In genomic region chr9:95206143-95206542, GRCh38 we compare ENCODE assay signal across 20 cellular contexts.
A peak's percentile ranks its signal among the peaks of the same experiment; 100 is the strongest.
DNase-seq lines count a peak whose midpoint lies in the region; ATAC-seq and TF ChIP-seq lines count a peak whose summit lies in the region.
"Had no signal": no experiment of that assay in that cellular context is flagged by ENCODE, and none has a peak within 500 bp of the region (broad histone marks: within the 10 kb centered on the region; RNA-seq: fewer than 3 reads in every experiment).

No MANE protein-coding gene starts in this region.

- H3K27ac Mint-ChIP-seq in Caco-2 (ENCODE audit: unreplicated experiment), result peak overlapping the region; percentile 53
- no peak overlapping the region for H3K27ac Mint-ChIP-seq in activated CD8-positive, alpha-beta memory T cell treated with anti-CD3 and anti-CD28 coated beads, Interleukin-2, amount 10 ng/mL, durations not matched to agents 7 days and 5 days
- no peak overlapping the region for H3K27ac Mint-ChIP-seq in Calu3 (ENCODE audit: unreplicated experiment)
- H3K27ac Mint-ChIP-seq: CD14-positive monocyte, progenitor cell of endocrine pancreas had no signal

- H3K4me1 Mint-ChIP-seq in Caco-2 (ENCODE audit: low read depth, unreplicated experiment), result peaks cover 31% of the 10 kb centered on the region
- no peaks in the 10 kb centered on the region for H3K4me1 Mint-ChIP-seq in activated CD8-positive, alpha-beta memory T cell treated with anti-CD3 and anti-CD28 coated beads, Interleukin-2, amount 10 ng/mL, durations not matched to agents 7 days and 5 days
- no peaks in the 10 kb centered on the region for H3K4me1 Mint-ChIP-seq in Calu3 (ENCODE audit: low read depth, unreplicated experiment)
- H3K4me1 Mint-ChIP-seq: CD14-positive monocyte had no signal

- no peak for ATAC-seq in GM18873 (IDR thresholded peaks at IDR 0.05; ENCODE audit: low FRiP score, unreplicated experiment)
- no peak for ATAC-seq in activated CD8-positive, alpha-beta memory T cell treated with anti-CD3 and anti-CD28 coated beads, Interleukin-2, amount 10 ng/mL, durations not matched to agents 7 days and 5 days
- ATAC-seq: HCT116, left ventricle myocardium superior had no signal

- no peak for DNase-seq in Caco-2
- DNase-seq in SJCRH30, result peak; percentile 58 to 63
- peak; percentile 39 to 45 for DNase-seq in fibroblast of lung (ENCODE audit: low read depth in 2 of 2)
- DNase-seq in smooth muscle cell (lab: John Stamatoyannopoulos, UW; ENCODE audit: unreplicated experiment), result no peak
- DNase-seq in activated CD8-positive, alpha-beta memory T cell treated with anti-CD3 and anti-CD28 coated beads, Interleukin-2, amount 10 ng/mL, durations not matched to agents 7 days and 5 days, result no peak
- no peak for DNase-seq in Calu3
- DNase-seq in HEK293T (ENCODE audit: extremely low spot score), result no peak
- DNase-seq: activated effector memory CD4-positive, alpha-beta T cell treated with anti-CD3 and anti-CD28 coated beads, Interleukin-2, amount 50 U/mL, for 16 hours; left ventricle myocardium superior; NCI-H2081; NCI-H524 treated with DMSO at 0.1 percent for 48 hours; OCI-M1; stomach had no signal

- H3K27ac ChIP-seq in SJCRH30 (peak overlapping the region; percentile 47; the same call in 1 of the 2 replicates), fibroblast of lung (ENCODE audit: insufficient read depth, low read length) (no peak overlapping the region), smooth muscle cell (ENCODE audit: low read depth) (peak overlapping the region; percentile 36)
- H3K27ac ChIP-seq: ascending aorta, esophagus muscularis mucosa, stomach, VCaP had no signal

- CTCF ChIA-PET in Caco-2 (lab: Charles Lee), result no interaction called here
- CTCF ChIA-PET in activated CD8-positive, alpha-beta memory T cell treated with anti-CD3 and anti-CD28 coated beads, Interleukin-2, amount 10 ng/mL, durations not matched to agents 7 days and 5 days (lab: Charles Lee), result no interaction called here
- CTCF ChIA-PET in Calu3 (lab: Charles Lee), result no interaction called here
- CTCF ChIA-PET in HEK293T (lab: Yijun Ruan, JAX), result no interaction called here

- H4K20me1 ChIP-seq in fibroblast of lung (ENCODE audit: control insufficient read depth, extremely low read depth, insufficient read depth, low read length), result no peaks in the 10 kb centered on the region
- H4K20me1 ChIP-seq in smooth muscle cell (ENCODE audit: low read depth), result no peaks in the 10 kb centered on the region

- no peaks in the 10 kb centered on the region for H3K27me3 ChIP-seq in Caco-2 (replicated peaks; ENCODE audit: control insufficient read depth, insufficient read depth, low read length)
- no peaks in the 10 kb centered on the region for H3K27me3 ChIP-seq in SJCRH30
- no peaks in the 10 kb centered on the region for H3K27me3 ChIP-seq in fibroblast of lung (ENCODE audit: control insufficient read depth, insufficient read depth, low read length)
- no peaks in the 10 kb centered on the region for H3K27me3 ChIP-seq in smooth muscle cell (ENCODE audit: low read depth)
- H3K27me3 ChIP-seq: ascending aorta, esophagus muscularis mucosa, stomach had no signal

- H3K36me3 ChIP-seq in Caco-2 (ENCODE audit: control insufficient read depth, insufficient read depth, low read length), result no peaks in the 10 kb centered on the region
- H3K36me3 ChIP-seq in SJCRH30, result no peaks in the 10 kb centered on the region
- no peaks in the 10 kb centered on the region for H3K36me3 ChIP-seq in fibroblast of lung (ENCODE audit: control insufficient read depth, insufficient read depth, low read length)
- no peaks in the 10 kb centered on the region for H3K36me3 ChIP-seq in smooth muscle cell (ENCODE audit: low read depth)
- H3K36me3 ChIP-seq: ascending aorta, esophagus muscularis mucosa, stomach had no signal

- 21% methylated on average over 8 of the region's 8 CpGs for WGBS in smooth muscle cell (ENCODE audit: low lambda C conversion rate)

- intact Hi-C loops in Caco-2 (cut with micrococcal nuclease; ENCODE audit: unreplicated experiment) (loop anchor here (2.0 kb wide), 1 partner anchor 19 kb away; no protein-coding TSS in a partner anchor), Calu3 (cut with micrococcal nuclease; ENCODE audit: unreplicated experiment) (no loop called here)

- no peaks in the 10 kb centered on the region for H3K79me2 ChIP-seq in fibroblast of lung (ENCODE audit: control insufficient read depth, insufficient read depth, low read length)
- H3K79me2 ChIP-seq in smooth muscle cell (ENCODE audit: low read depth), result no peaks in the 10 kb centered on the region

- no peaks in the 10 kb centered on the region for H3K9me3 ChIP-seq in Caco-2
- H3K9me3 ChIP-seq in SJCRH30 (replicated peaks), result no peaks in the 10 kb centered on the region
- no peaks in the 10 kb centered on the region for H3K9me3 ChIP-seq in fibroblast of lung (ENCODE audit: control insufficient read depth, insufficient read depth, low read depth, low read length)
- no peaks in the 10 kb centered on the region for H3K9me3 ChIP-seq in smooth muscle cell (replicated peaks; ENCODE audit: low read depth)
- H3K9me3 ChIP-seq: ascending aorta, esophagus muscularis mucosa, stomach had no signal

- H3K4me3 ChIP-seq in Caco-2 (ENCODE audit: low read depth, low read length) (no peak overlapping the region), SJCRH30 (peak overlapping the region; percentile 22), fibroblast of lung (replicated peaks in 1 of 4; ENCODE audit: control extremely low read depth in 1 of 4, insufficient read depth in 1 of 4, low read depth in 3 of 4, low read length in 4 of 4) (peak overlapping the region in 3 of 4 experiments; percentile 2 to 33 (median 22)), smooth muscle cell (peak overlapping the region; percentile 31)
- H3K4me3 ChIP-seq: ascending aorta, esophagus muscularis mucosa had no signal

- H3K9ac ChIP-seq in fibroblast of lung (ENCODE audit: insufficient read depth, low read length) (no peak overlapping the region), smooth muscle cell (ENCODE audit: low read depth) (no peak overlapping the region)

- H3F3A ChIP-seq in smooth muscle cell (ENCODE audit: low read depth), result no peaks in the 10 kb centered on the region

- H2AFZ ChIP-seq in fibroblast of lung (ENCODE audit: low read length), result peak overlapping the region; percentile 7
- no peak overlapping the region for H2AFZ ChIP-seq in smooth muscle cell (ENCODE audit: low read depth)

- no peak for TF ChIP-seq CTCF in Caco-2 (IDR thresholded peaks at IDR 0.05; ENCODE audit: insufficient read depth in 1 of 2, low read depth in 1 of 2, low read length in 1 of 2, severe bottlenecking in 1 of 2, unreplicated experiment in 1 of 2)
- TF ChIP-seq CTCF in fibroblast of lung (conservative IDR thresholded peaks at IDR 0.05 in 1 of 2, IDR thresholded peaks at IDR 0.05 in 1 of 2; ENCODE audit: low read depth in 1 of 2, low read length in 2 of 2), result no peak
- TF ChIP-seq CTCF in smooth muscle cell (IDR thresholded peaks at IDR 0.05; ENCODE audit: borderline replicate concordance, insufficient read depth, poor library complexity, severe bottlenecking), result no peak
- no peak for TF ChIP-seq CTCF in Calu3 (IDR thresholded peaks at IDR 0.05; ENCODE audit: unreplicated experiment)

- H3K36me3 Mint-ChIP-seq in Caco-2 (ENCODE audit: insufficient read depth, unreplicated experiment) (no peaks in the 10 kb centered on the region), Calu3 (ENCODE audit: insufficient read depth, unreplicated experiment) (no peaks in the 10 kb centered on the region)
- H3K36me3 Mint-ChIP-seq in activated CD8-positive, alpha-beta memory T cell treated with anti-CD3 and anti-CD28 coated beads, Interleukin-2, amount 10 ng/mL, durations not matched to agents 7 days and 5 days, result no peaks in the 10 kb centered on the region
- H3K36me3 Mint-ChIP-seq: CD14-positive monocyte had no signal

- H3K4me2 ChIP-seq in fibroblast of lung (ENCODE audit: extremely low read depth, insufficient read depth, low read length) (peak overlapping the region; percentile 39), smooth muscle cell (peak overlapping the region; percentile 80)

- peak overlapping the region; percentile 66 for H3K4me3 Mint-ChIP-seq in Caco-2 (ENCODE audit: unreplicated experiment)
- H3K4me3 Mint-ChIP-seq in activated CD8-positive, alpha-beta memory T cell treated with anti-CD3 and anti-CD28 coated beads, Interleukin-2, amount 10 ng/mL, durations not matched to agents 7 days and 5 days, result no peak overlapping the region
- no peak overlapping the region for H3K4me3 Mint-ChIP-seq in Calu3 (ENCODE audit: low read depth, unreplicated experiment)
- H3K4me3 Mint-ChIP-seq: CD14-positive monocyte had no signal

- POLR2A ChIA-PET in Caco-2 (lab: Charles Lee), result no interaction called here
- POLR2A ChIA-PET in HEK293T (lab: Yijun Ruan, JAX), result no interaction called here

- BruUV-seq in Caco-2 (replicated peaks; lab: Mats Ljungman, UMichigan) (no TSS peak), Calu3 (replicated peaks; lab: Mats Ljungman, UMichigan) (no TSS peak)

- no peaks in the 10 kb centered on the region for H3K9me3 Mint-ChIP-seq in Caco-2 (ENCODE audit: unreplicated experiment)
- no peaks in the 10 kb centered on the region for H3K9me3 Mint-ChIP-seq in activated CD8-positive, alpha-beta memory T cell treated with anti-CD3 and anti-CD28 coated beads, Interleukin-2, amount 10 ng/mL, durations not matched to agents 7 days and 5 days (ENCODE audit: low read depth)
- no peaks in the 10 kb centered on the region for H3K9me3 Mint-ChIP-seq in Calu3 (ENCODE audit: low read depth, unreplicated experiment)

- H3K4me1 ChIP-seq in Caco-2, result peaks cover 38% of the 10 kb centered on the region
- H3K4me1 ChIP-seq in SJCRH30, result peaks cover 19% of the 10 kb centered on the region
- H3K4me1 ChIP-seq in fibroblast of lung (ENCODE audit: control insufficient read depth, extremely low read depth, insufficient read depth, low read length), result no peaks in the 10 kb centered on the region
- H3K4me1 ChIP-seq in smooth muscle cell (ENCODE audit: low read depth), result peaks cover 21% of the 10 kb centered on the region
- H3K4me1 ChIP-seq: ascending aorta had no signal

- no peaks in the 10 kb centered on the region for H3K27me3 Mint-ChIP-seq in Caco-2 (ENCODE audit: insufficient read depth, unreplicated experiment)
- no peaks in the 10 kb centered on the region for H3K27me3 Mint-ChIP-seq in activated CD8-positive, alpha-beta memory T cell treated with anti-CD3 and anti-CD28 coated beads, Interleukin-2, amount 10 ng/mL, durations not matched to agents 7 days and 5 days
- H3K27me3 Mint-ChIP-seq in Calu3 (ENCODE audit: unreplicated experiment), result no peaks in the 10 kb centered on the region
- H3K27me3 Mint-ChIP-seq: progenitor cell of endocrine pancreas had no signal

TF ChIP-seq in HEK293T, 16 proteins besides CTCF, POLR2A, EP300 and RAD21 (continues in another document):
- TF ChIP-seq FOXK2 (IDR thresholded peaks at IDR 0.05), result no peak
- no peak for TF ChIP-seq HDGF (IDR thresholded peaks at IDR 0.05; ENCODE audit: borderline replicate concordance)
- no peak for TF ChIP-seq SUZ12 (IDR thresholded peaks at IDR 0.05)
- no peak for TF ChIP-seq BHLHE40 (IDR thresholded peaks at IDR 0.05; ENCODE audit: borderline replicate concordance)
- TF ChIP-seq FOXA1 (IDR thresholded peaks at IDR 0.05), result no peak

Comparison
In these comparisons a context has a peak if more than half of its experiments do, and no peak if none do; other contexts are left out.
1. DNase-seq: peak in SJCRH30 (2 of 2) and fibroblast of lung (2 of 2); none in Caco-2 (0 of 2), smooth muscle cell (single experiment), activated CD8-positive, alpha-beta memory T cell treated with anti-CD3 and anti-CD28 coated beads, Interleukin-2, amount 10 ng/mL, durations not matched to agents 7 days and 5 days (single experiment), Calu3 (single experiment) and HEK293T (single experiment).